In the genomic region with DNA sequence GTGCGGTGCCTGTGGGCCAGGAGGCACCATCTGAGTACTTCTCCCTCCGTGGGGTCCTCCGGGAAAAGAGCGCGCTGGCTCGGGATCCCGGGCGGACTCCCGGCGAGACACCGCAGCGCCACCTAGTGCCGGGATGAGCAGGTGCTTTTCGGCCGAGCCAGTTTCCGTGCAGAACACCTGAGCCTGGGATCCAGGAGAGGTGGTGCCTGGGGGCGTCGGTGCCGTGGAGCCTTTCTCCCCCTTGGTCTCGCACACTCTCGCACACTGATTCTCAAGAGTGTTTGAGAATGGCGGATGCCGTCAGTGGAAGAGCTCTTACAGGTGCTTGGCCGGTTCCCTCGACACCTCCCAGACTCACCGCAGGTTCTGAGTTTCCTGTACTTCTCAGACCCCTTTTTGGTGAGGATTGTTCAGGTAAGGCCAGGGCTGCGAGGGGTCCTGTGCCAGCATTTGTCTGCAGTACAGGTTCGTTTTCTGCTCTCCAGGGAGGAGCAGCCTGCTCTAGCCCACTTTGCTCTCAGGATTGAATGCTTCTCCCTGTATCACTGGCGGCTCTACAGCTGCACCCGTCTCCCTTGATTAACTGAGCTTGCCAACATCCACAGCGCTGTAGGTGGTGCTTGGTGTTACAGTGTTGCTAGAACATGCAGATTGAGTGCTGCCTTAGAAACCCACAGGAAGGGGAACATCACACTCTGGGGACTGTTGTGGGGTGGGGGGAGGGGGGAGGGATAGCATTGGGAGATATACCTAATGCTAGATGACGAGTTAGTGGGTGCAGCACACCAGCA, we compare ENCODE assay signal across 8 cellular contexts. TPM values are rescaled to one million over a fixed set of nuclear protein-coding genes. Genes with fewer than 3 reads are reported as not detected.
DNase-seq lines count a peak whose midpoint lies in the region; ATAC-seq and TF ChIP-seq lines count a peak whose summit lies in the region.

No MANE protein-coding gene starts in this region.

- H3K27me3 Mint-ChIP-seq in activated naive CD8-positive, alpha-beta T cell treated with anti-CD3 and anti-CD28 coated beads for 36 hours, result no peaks in the 10 kb centered on the region

- 42% methylated on average over 31 of the region's 32 CpGs for WGBS in heart right ventricle, 2 donors
- WGBS in psoas muscle, 3 donors, result 35 to 38% (median 37%) methylated on average over 31 of the region's 32 CpGs

- ATAC-seq in heart right ventricle, result peak; percentile 23 to 69 (median 54)
- peak; percentile 65 to 85 (median 72) for ATAC-seq in psoas muscle
- ATAC-seq in HG02588 (IDR thresholded peaks at IDR 0.05; ENCODE audit: unreplicated experiment), result no peak

- H3K36me3 Mint-ChIP-seq in activated naive CD8-positive, alpha-beta T cell treated with anti-CD3 and anti-CD28 coated beads for 36 hours, result peaks cover 10% of the 10 kb centered on the region

- peak overlapping the region in 1 of 10 donors; percentile 10 for H3K27ac ChIP-seq in heart right ventricle
- no peak overlapping the region for H3K27ac ChIP-seq in psoas muscle

- no peak overlapping the region for H3K4me3 Mint-ChIP-seq in activated naive CD8-positive, alpha-beta T cell treated with anti-CD3 and anti-CD28 coated beads for 36 hours

- H3K9me3 ChIP-seq in heart right ventricle, result no peaks in the 10 kb centered on the region
- no peaks in the 10 kb centered on the region for H3K9me3 ChIP-seq in psoas muscle

- TF ChIP-seq CTCF in heart right ventricle (IDR thresholded peaks at IDR 0.05) (peak; percentile 75 to 92 (median 89)), psoas muscle (IDR thresholded peaks at IDR 0.05) (peak; percentile 86)

- intact Hi-C loops in heart right ventricle (cut with DNase I) (loop anchor here in 7 of 10 donors (5.0 to 10.0 kb wide), 3 partner anchors 108 to 423 kb away; a partner anchor contains a TSS), psoas muscle (cut with DNase I) (loop anchor here in 1 of 2 donors (2.0 to 5.0 kb wide), 2 partner anchors 106 to 423 kb away; no protein-coding TSS in a partner anchor)

- H3K36me3 ChIP-seq in heart right ventricle (peaks cover 0 to 41% (median 0%) of the 10 kb centered on the region in 9 donors), psoas muscle (ENCODE audit: insufficient read depth in 1 of 2, low read depth in 1 of 2) (peaks cover 0 to 17% of the 10 kb centered on the region in 2 donors)

- H3K4me1 ChIP-seq in heart right ventricle (peaks cover 0 to 13% (median 0%) of the 10 kb centered on the region in 9 donors), psoas muscle (no peaks in the 10 kb centered on the region)

- H3K4me3 ChIP-seq in heart right ventricle (peak overlapping the region in 3 of 10 donors; percentile 12 to 29 (median 24)), psoas muscle (peak overlapping the region; percentile 52)

- DNase-seq in NCI-H2029 (lab: John Stamatoyannopoulos, UW), result peak; percentile 6
- DNase-seq in NCI-H2029 treated with DMSO at 0.1 percent for 48 hours (lab: John Stamatoyannopoulos, UW), result no peak
- peak; percentile 67 for DNase-seq in NCI-H748 (lab: John Stamatoyannopoulos, UW; ENCODE audit: unreplicated experiment)
- DNase-seq in activated naive CD8-positive, alpha-beta T cell treated with anti-CD3 and anti-CD28 coated beads for 36 hours, result peak; percentile 44
- peak; percentile 37 to 74 for DNase-seq in heart right ventricle
- peak; percentile 71 to 84 for DNase-seq in psoas muscle
- DNase-seq in NK-92 (lab: John Stamatoyannopoulos, UW; ENCODE audit: unreplicated experiment), result no peak

- H3K27ac Mint-ChIP-seq in activated naive CD8-positive, alpha-beta T cell treated with anti-CD3 and anti-CD28 coated beads for 36 hours, result no peak overlapping the region

- no peaks in the 10 kb centered on the region for H3K27me3 ChIP-seq in heart right ventricle
- no peaks in the 10 kb centered on the region for H3K27me3 ChIP-seq in psoas muscle (ENCODE audit: insufficient read depth in 3 of 3, low read length in 2 of 3)

- peaks cover 14% of the 10 kb centered on the region for H3K4me1 Mint-ChIP-seq in activated naive CD8-positive, alpha-beta T cell treated with anti-CD3 and anti-CD28 coated beads for 36 hours

- no peaks in the 10 kb centered on the region for H3K9me3 Mint-ChIP-seq in activated naive CD8-positive, alpha-beta T cell treated with anti-CD3 and anti-CD28 coated beads for 36 hours

RNA-seq across cellular contexts. Expression of a gene that starts 23.4 kb away (rescaled TPM):
- total RNA-seq in activated naive CD8-positive, alpha-beta T cell treated with anti-CD3 and anti-CD28 coated beads for 36 hours, result 10 to 100 TPM; 74.5 to 76.9 TPM
- total RNA-seq in heart right ventricle (10 to 100 TPM; 41.3 to 79.0 (median 49.6) TPM), psoas muscle (10 to 100 TPM; 34.7 to 46.1 (median 40.3) TPM)
- polyA plus RNA-seq in heart right ventricle (100 to 1,000 TPM in 1 of 2 donors, 10 to 100 TPM in 1; 89.8 to 107 TPM), psoas muscle (10 to 100 TPM; 28.2 to 65.0 (median 31.4) TPM)

RNA-seq across cellular contexts. Expression of a gene that starts 39.8 kb away (rescaled TPM):
- total RNA-seq in activated naive CD8-positive, alpha-beta T cell treated with anti-CD3 and anti-CD28 coated beads for 36 hours, result 1 to 10 TPM; 2.4 to 2.5 TPM
- total RNA-seq in heart right ventricle (100 to 1,000 TPM in 3 of 10 donors, 10 to 100 TPM in 7; 72.4 to 115 (median 92.4) TPM), psoas muscle (10 to 100 TPM in 3 of 4 donors, 1 to 10 TPM in 1; 5.9 to 22.3 (median 18.1) TPM)
- polyA plus RNA-seq in heart right ventricle (10 to 100 TPM; 48.4 to 93.1 TPM), psoas muscle (10 to 100 TPM in 1 of 3 donors, 1 to 10 TPM in 2; 6.1 to 10.1 (median 8.1) TPM)

RNA-seq across cellular contexts. Expression of a gene that starts 58.7 kb away (rescaled TPM):
- total RNA-seq in activated naive CD8-positive, alpha-beta T cell treated with anti-CD3 and anti-CD28 coated beads for 36 hours, result 10 to 100 TPM; 33.6 to 34.1 TPM
- total RNA-seq in heart right ventricle (10 to 100 TPM; 10.3 to 18.7 (median 14.7) TPM), psoas muscle (10 to 100 TPM in 2 of 4 donors, 1 to 10 TPM in 2; 7.9 to 12.7 (median 9.9) TPM)
- polyA plus RNA-seq in heart right ventricle (10 to 100 TPM; 15.4 to 21.5 TPM), psoas muscle (10 to 100 TPM in 2 of 3 donors, 1 to 10 TPM in 1; 5.0 to 15.7 (median 10.6) TPM)

Comparison
In these comparisons a context has a peak if more than half of its experiments do, and no peak if none do; other contexts are left out.
1. DNase-seq: peak in NCI-H2029 (single experiment), NCI-H748 (single experiment), activated naive CD8-positive, alpha-beta T cell treated with anti-CD3 and anti-CD28 coated beads for 36 hours (single experiment), heart right ventricle (2 of 2) and psoas muscle (2 of 2); none in NCI-H2029 treated with DMSO at 0.1 percent for 48 hours (single experiment) and NK-92 (single experiment).